In genomic region chr22:17781319-17782031, GRCh38 we compare ENCODE assay signal across 8 cellular contexts. TPM values are rescaled to one million over a fixed set of nuclear protein-coding genes. Genes with fewer than 3 reads are reported as not detected.
DNase-seq lines count a peak whose midpoint lies in the region; ATAC-seq, FAIRE-seq and TF ChIP-seq lines count a peak whose summit lies in the region.

No MANE protein-coding gene starts in this region.

- TF ChIP-seq POLR2A in H54 (IDR thresholded peaks at IDR 0.05; ENCODE audit: low read depth, low read length): no peak

- no peaks in the 10 kb centered on the region for H3K36me3 ChIP-seq in Caco-2 (ENCODE audit: control insufficient read depth, insufficient read depth, low read length)
- no peaks in the 10 kb centered on the region for H3K36me3 ChIP-seq in small intestine (ENCODE audit: control insufficient read depth in 2 of 2, insufficient read depth in 2 of 2, low read length in 2 of 2)

- H3K4me1 Mint-ChIP-seq in Caco-2 (ENCODE audit: low read depth, unreplicated experiment): no peaks in the 10 kb centered on the region

- H3K4me1 ChIP-seq in Caco-2 (peaks cover 1% of the 10 kb centered on the region), small intestine (ENCODE audit: control insufficient read depth in 2 of 2, insufficient read depth in 1 of 2, low read depth in 1 of 2, low read length in 1 of 2) (peaks cover 0 to 2% of the 10 kb centered on the region in 2 donors)

- H3K27me3 Mint-ChIP-seq in Caco-2 (ENCODE audit: insufficient read depth, unreplicated experiment): no peaks in the 10 kb centered on the region

- no peak overlapping the region for H3K4me3 Mint-ChIP-seq in Caco-2 (ENCODE audit: unreplicated experiment)

- intact Hi-C loops in Caco-2 (cut with micrococcal nuclease; ENCODE audit: unreplicated experiment): no loop called here

- no TSS peak for BruUV-seq in Caco-2 (replicated peaks; lab: Mats Ljungman, UMichigan)

- CTCF ChIA-PET in Caco-2 (lab: Charles Lee): interaction anchor here (0.8 kb wide), 1 partner anchor 223 kb away, joined by 3 read pairs; no protein-coding TSS in a partner anchor

- DNase-seq in Daoy (ENCODE audit: low read depth) (peak; percentile 93), H54 (ENCODE audit: insufficient read length, low spot score) (peak; percentile 78), RPMI8226 (peak; percentile 71), amniotic stem cell (lab: John Stamatoyannopoulos, UW) (peak; percentile 64), myocyte (ENCODE audit: low read depth) (peak; percentile 90), Caco-2 (no peak), small intestine (no peak)

- H3K27ac Mint-ChIP-seq in Caco-2 (ENCODE audit: unreplicated experiment): no peak overlapping the region

- no peak for ATAC-seq in HG03135 (IDR thresholded peaks at IDR 0.05; ENCODE audit: unreplicated experiment)

- no peak for TF ChIP-seq CTCF in Caco-2 (IDR thresholded peaks at IDR 0.05; ENCODE audit: insufficient read depth in 1 of 2, low read depth in 1 of 2, low read length in 1 of 2, severe bottlenecking in 1 of 2, unreplicated experiment in 1 of 2)

- H3K9me3 Mint-ChIP-seq in Caco-2 (ENCODE audit: unreplicated experiment): no peaks in the 10 kb centered on the region

- H3K27me3 ChIP-seq in Caco-2 (replicated peaks; ENCODE audit: control insufficient read depth, insufficient read depth, low read length) (no peaks in the 10 kb centered on the region), small intestine (ENCODE audit: control insufficient read depth in 2 of 2, insufficient read depth in 2 of 2, low read length in 2 of 2) (no peaks in the 10 kb centered on the region)

- no peaks in the 10 kb centered on the region for H3K9me3 ChIP-seq in Caco-2
- no peaks in the 10 kb centered on the region for H3K9me3 ChIP-seq in small intestine (ENCODE audit: control insufficient read depth, low read depth)

- POLR2A ChIA-PET in Caco-2 (lab: Charles Lee): no interaction called here

- 48 to 58% (median 51%) methylated on average over 12 of the region's 12 CpGs for whole genome bisulfite sequencing in small intestine, 3 donors

- H3K27ac ChIP-seq in small intestine (ENCODE audit: low read depth in 1 of 2, low read length in 1 of 2): no peak overlapping the region

- H3K4me3 ChIP-seq in Caco-2 (ENCODE audit: low read depth, low read length): no peak overlapping the region
- no peak overlapping the region for H3K4me3 ChIP-seq in small intestine (ENCODE audit: low read depth in 1 of 2, low read length in 2 of 2)

- H3K36me3 Mint-ChIP-seq in Caco-2 (ENCODE audit: insufficient read depth, unreplicated experiment): peaks cover 8% of the 10 kb centered on the region

- peak; percentile 53 for FAIRE-seq in H54 (lab: Jason Lieb, UNC)
- no peak for FAIRE-seq in small intestine (lab: Jason Lieb, UNC)

RNA-seq across cellular contexts. Expression of gene BID, which starts 7.2 kb away (rescaled TPM):
- 133 and 164 TPM in 2 replicates for total RNA-seq in Daoy (2014; rRNA removed; shearing (Covaris generic))
- total RNA-seq in myocyte (44.6 and 62.7 TPM in 2 replicates), Caco-2 (2022) (28.2 and 28.7 TPM in 2 replicates)
- 33.1 TPM for polyA plus RNA-seq in myocyte (2012)
- polyA plus RNA-seq in small intestine: 10 to 100 TPM; 12.7 to 59.4 (median 15.1) TPM

Comparison
In these comparisons a context has a peak if more than half of its experiments do, and no peak if none do; other contexts are left out.
1. DNase-seq: peak in Daoy (single experiment), H54 (single experiment), RPMI8226 (single experiment), amniotic stem cell (single experiment) and myocyte (single experiment); none in Caco-2 (0 of 2) and small intestine (single experiment).